ENCODE assay signal across 8 cellular contexts in the genomic region with DNA sequence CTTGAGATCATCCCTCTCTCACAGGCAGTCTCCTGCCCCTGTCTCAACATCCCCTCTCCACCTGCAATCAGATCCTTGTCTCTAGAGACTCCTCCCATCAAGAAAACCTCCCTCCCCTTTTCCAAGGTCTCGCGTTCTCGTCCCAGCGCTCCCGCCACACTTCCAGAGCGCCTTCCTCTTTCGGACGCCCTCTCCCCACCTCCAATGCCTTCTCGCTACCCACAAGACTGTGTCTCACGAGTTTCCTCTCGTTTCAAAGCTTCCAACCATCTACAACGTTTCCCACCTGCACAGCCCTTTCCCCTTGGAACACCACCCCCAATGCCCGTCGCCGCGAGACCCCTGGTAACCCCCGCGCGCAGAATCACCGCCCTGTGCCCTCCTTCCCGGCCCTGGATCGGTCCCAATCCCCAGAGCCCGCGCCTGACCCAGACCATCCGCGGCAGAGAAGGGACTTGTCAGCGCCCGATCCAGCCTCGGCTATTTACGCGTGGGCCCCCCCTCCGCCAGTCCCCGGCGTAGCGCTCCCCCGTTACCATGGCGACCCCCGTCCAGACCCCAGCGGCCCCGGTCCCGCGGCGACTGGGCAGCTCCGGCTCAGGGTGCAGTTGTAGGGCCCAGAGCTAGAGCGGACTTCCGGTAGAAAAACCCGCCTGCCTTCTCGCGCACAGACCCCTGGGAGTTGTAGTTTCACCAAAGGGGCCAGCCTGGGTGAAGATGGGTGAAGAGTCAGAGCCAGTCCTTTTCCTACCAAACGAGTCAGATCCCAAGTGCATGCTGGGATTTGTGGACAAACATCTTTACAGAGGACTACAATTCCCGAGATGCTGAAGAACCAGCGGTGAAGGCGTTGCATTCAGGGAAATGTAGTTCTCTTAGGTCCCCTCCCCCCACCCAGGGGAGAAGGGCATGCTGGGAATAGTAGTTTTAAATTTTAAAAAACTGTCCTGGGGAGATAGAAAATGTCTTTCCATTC. TPM values are rescaled to one million over a fixed set of nuclear protein-coding genes. Genes with fewer than 3 reads are reported as not detected.
DNase-seq lines count a peak whose midpoint lies in the region; ATAC-seq and TF ChIP-seq lines count a peak whose summit lies in the region.

AP2S1 (minus strand) TSS at position 619 of the 976 bp plus-strand sequence; CDS start at position 539, 80 bp downstream.

- peak; percentile 19 to 59 (median 40) for TF ChIP-seq POLR2A in spleen (IDR thresholded peaks at IDR 0.05)

- 0 to 1% (median 0%) methylated on average over 32 to 53 of the region's 53 CpGs for WGBS in spleen, 5 donors

- peak within 1 kb of the TSS; percentile 59 to 93 (median 88) for H3K27ac ChIP-seq in spleen

- no peaks in the 10 kb centered on the region for H3K9me3 ChIP-seq in spleen

- DNase-seq in AG08396 (ENCODE audit: low spot score) (peak; percentile 96), NCI-H345 treated with DMSO at 0.1 percent for 48 hours (lab: John Stamatoyannopoulos, UW; ENCODE audit: unreplicated experiment) (peak; percentile 91), inferior parietal cortex (ENCODE audit: extremely low spot score) (peak; percentile 100), spleen (peak; percentile 97)
- DNase-seq in activated CD4-positive, CD25-positive, alpha-beta regulatory T cell (lab: John Stamatoyannopoulos, UW), result peak; percentile 73 to 81 (median 78)
- peak; percentile 96 for DNase-seq in central memory CD4-positive, alpha-beta T cell

- peaks cover 15 to 52% (median 38%) of the 10 kb centered on the region in 6 donors for H3K4me1 ChIP-seq in spleen

- no peaks in the 10 kb centered on the region for H3K27me3 ChIP-seq in spleen (replicated peaks in 1 of 7)

- peak; percentile 91 for ATAC-seq in GM19023 (IDR thresholded peaks at IDR 0.05; ENCODE audit: unreplicated experiment)
- peak; percentile 91 for ATAC-seq in HG03280 (IDR thresholded peaks at IDR 0.05; ENCODE audit: unreplicated experiment)

- TF ChIP-seq CTCF in spleen (IDR thresholded peaks at IDR 0.05 in 8 of 11, conservative IDR thresholded peaks at IDR 0.05 in 3 of 11), result peak in 4 of 11 experiments; percentile 16 to 42 (median 30)

- peak within 1 kb of the TSS; percentile 70 to 93 (median 83) for H3K4me3 ChIP-seq in spleen

- intact Hi-C loops in spleen (cut with DNase I; ENCODE audit: low total_unique reads), result no loop called here

- peaks cover 0 to 24% (median 2%) of the 10 kb centered on the region in 6 donors for H3K36me3 ChIP-seq in spleen

RNA-seq across cellular contexts. Expression of gene AP2S1, which starts in this region (rescaled TPM):
- total RNA-seq in spleen, result 100 to 1,000 TPM in 4 of 7 donors, 10 to 100 TPM in 3; 58.0 to 144 (median 116) TPM
- 100 to 1,000 TPM in 2 of 3 donors, 10 to 100 TPM in 1; 69.3 to 145 (median 104) TPM for polyA plus RNA-seq in spleen

Comparison
In these comparisons a context has a peak if more than half of its experiments do, and no peak if none do; other contexts are left out.
1. Peak in every context shown above with its lines: DNase-seq, ATAC-seq, H3K4me3 ChIP-seq and H3K27ac ChIP-seq.